In genomic region chr3:23659274-23659673, GRCh38 we compare ENCODE assay signal across 10 cellular contexts.
A peak's percentile ranks its signal among the peaks of the same experiment; 100 is the strongest.
DNase-seq lines count a peak whose midpoint lies in the region; ATAC-seq and TF ChIP-seq lines count a peak whose summit lies in the region.
"Had no signal": no experiment of that assay in that cellular context is flagged by ENCODE, and none has a peak within 500 bp of the region (broad histone marks: within the 10 kb centered on the region; RNA-seq: fewer than 3 reads in every experiment).

No MANE protein-coding gene starts in this region.

- peaks cover 6% of the 10 kb centered on the region for H3K9me3 ChIP-seq in OCI-LY1 (ENCODE audit: low read length)
- no peaks in the 10 kb centered on the region for H3K9me3 ChIP-seq in neural progenitor cell (ENCODE audit: low read depth)
- H3K9me3 ChIP-seq: neutrophil had no signal

- peak; percentile 23 for DNase-seq in GDM1 (lab: John Stamatoyannopoulos, UW)
- no peak for DNase-seq in neural progenitor cell (ENCODE audit: low spot score)
- DNase-seq in DMS79 (lab: John Stamatoyannopoulos, UW), result no peak
- DNase-seq in HPDE6-E6E7 (ENCODE audit: extremely low spot score), result no peak
- DNase-seq in NCI-H187 (lab: John Stamatoyannopoulos, UW), result no peak
- DNase-seq: AML-193 had no signal

- no peak overlapping the region for H3K27ac Mint-ChIP-seq in neural progenitor cell

- no peaks in the 10 kb centered on the region for H3K27me3 ChIP-seq in OCI-LY1 (ENCODE audit: insufficient read depth, low read length)
- H3K27me3 ChIP-seq in neural progenitor cell, result no peaks in the 10 kb centered on the region
- H3K27me3 ChIP-seq: neutrophil had no signal

- H3K4me3 ChIP-seq in OCI-LY1 (ENCODE audit: low read depth, low read length, poor library complexity, severe bottlenecking) (no peak overlapping the region), neural progenitor cell (no peak overlapping the region)

- H3K36me3 Mint-ChIP-seq in neural progenitor cell, result peaks cover 3% of the 10 kb centered on the region

- no peaks in the 10 kb centered on the region for H3K36me3 ChIP-seq in OCI-LY1 (ENCODE audit: insufficient read depth, low read length)
- no peaks in the 10 kb centered on the region for H3K36me3 ChIP-seq in neural progenitor cell
- H3K36me3 ChIP-seq: neutrophil had no signal

- peaks cover 76% of the 10 kb centered on the region for H3K4me1 ChIP-seq in OCI-LY1 (ENCODE audit: insufficient read depth, low read length, severe bottlenecking)
- no peaks in the 10 kb centered on the region for H3K4me1 ChIP-seq in neural progenitor cell

- no peak for TF ChIP-seq CTCF in OCI-LY1 (IDR thresholded peaks at IDR 0.05; ENCODE audit: low read length)
- TF ChIP-seq CTCF in neural progenitor cell (IDR thresholded peaks at IDR 0.05), result no peak

- H3K4me2 ChIP-seq in OCI-LY1 (ENCODE audit: low read length), result peak overlapping the region; percentile 50
- H3K4me2 ChIP-seq in neural progenitor cell, result no peak overlapping the region

- peaks cover 19% of the 10 kb centered on the region for H3K9me3 Mint-ChIP-seq in neural progenitor cell

- H3K27me3 Mint-ChIP-seq in neural progenitor cell (ENCODE audit: insufficient read depth, low read depth), result peaks cover 5% of the 10 kb centered on the region

- H3F3A ChIP-seq in OCI-LY1 (ENCODE audit: insufficient read depth, low read length) (no peaks in the 10 kb centered on the region), neural progenitor cell (ENCODE audit: low read depth) (no peaks in the 10 kb centered on the region)

- H3K9me2 ChIP-seq in OCI-LY1 (ENCODE audit: low read depth, low read length), result no peaks in the 10 kb centered on the region

- no peak overlapping the region for H3K4me3 Mint-ChIP-seq in neural progenitor cell

- peak overlapping the region; percentile 36 for H3K9ac ChIP-seq in OCI-LY1 (ENCODE audit: low read length)
- H3K9ac ChIP-seq in neural progenitor cell, result no peak overlapping the region

- H2AFZ ChIP-seq in OCI-LY1 (ENCODE audit: low read length) (no peak overlapping the region), neural progenitor cell (replicated peaks) (no peak overlapping the region)

- no peaks in the 10 kb centered on the region for H3K79me2 ChIP-seq in OCI-LY1 (ENCODE audit: insufficient read depth, low read length)
- H3K79me2 ChIP-seq in neural progenitor cell (ENCODE audit: low read depth), result no peaks in the 10 kb centered on the region

- peaks cover 16% of the 10 kb centered on the region for H3K4me1 Mint-ChIP-seq in neural progenitor cell

- ATAC-seq in GM19455 (IDR thresholded peaks at IDR 0.05; ENCODE audit: unreplicated experiment) (peak; percentile 53), HG03097 (IDR thresholded peaks at IDR 0.05; ENCODE audit: low FRiP score, unreplicated experiment) (peak; percentile 63)

- H3K27ac ChIP-seq in OCI-LY1 (ENCODE audit: low read depth, low read length, poor library complexity, severe bottlenecking) (peak overlapping the region; percentile 95), neural progenitor cell (no peak overlapping the region)
- H3K27ac ChIP-seq: neutrophil had no signal

- H4K20me1 ChIP-seq in OCI-LY1 (ENCODE audit: insufficient read depth, low read length) (no peaks in the 10 kb centered on the region), neural progenitor cell (ENCODE audit: low read depth) (no peaks in the 10 kb centered on the region)
